ENCODE assay signal across 32 cellular contexts in genomic region chr1:154087574-154087973, GRCh38.
DNase-seq lines count a peak whose midpoint lies in the region; ATAC-seq, FAIRE-seq and TF ChIP-seq lines count a peak whose summit lies in the region.
"Had no signal": no experiment of that assay in that cellular context is flagged by ENCODE, and none has a peak within 500 bp of the region (broad histone marks: within the 10 kb centered on the region; RNA-seq: fewer than 3 reads in every experiment).

No MANE protein-coding gene starts in this region.

- no peaks in the 10 kb centered on the region for H3K9me1 ChIP-seq in K562 (ENCODE audit: control insufficient read depth, insufficient read depth, low read length)

- no peak overlapping the region for H3K9ac ChIP-seq in K562 (ENCODE audit: insufficient read depth in 1 of 2, low read depth in 2 of 2, low read length in 2 of 2)
- H3K9ac ChIP-seq: BLaER1; BLaER1 treated with 17β-estradiol and CSF1 and Interleukin-3, amounts not matched to agents 10 nM and 100 nM had no signal

- in situ Hi-C loops in K562 (cut with MboI), result no loop called here

- BruUV-seq in K562 (replicated peaks; lab: Mats Ljungman, UMichigan), result no TSS peak

- intact Hi-C loops in K562 (cut with micrococcal nuclease), result no loop called here

- no peaks in the 10 kb centered on the region for H3K27me3 ChIP-seq in K562 (ENCODE audit: control insufficient read depth in 2 of 2, insufficient read depth in 2 of 2, low read length in 2 of 2)
- H3K27me3 ChIP-seq: BE2C; BLaER1; BLaER1 treated with 17β-estradiol and CSF1 and Interleukin-3, amounts not matched to agents 10 nM and 100 nM had no signal

- no peak overlapping the region for H3K4me2 ChIP-seq in K562 (ENCODE audit: insufficient read depth, low read length)
- H3K4me2 ChIP-seq: A549; BLaER1; BLaER1 treated with 17β-estradiol and CSF1 and Interleukin-3, amounts not matched to agents 10 nM and 100 nM had no signal

- TF ChIP-seq CTCF in D721Med (IDR thresholded peaks at IDR 0.05; ENCODE audit: insufficient read depth, missing control alignments), result no peak
- no peak for TF ChIP-seq CTCF in HEK293 (tag by site-specific recombination; IDR thresholded peaks at IDR 0.05)
- no peak for TF ChIP-seq CTCF in K562 (IDR thresholded peaks at IDR 0.05 in 2 of 3, conservative IDR thresholded peaks at IDR 0.05 in 1 of 3; ENCODE audit: insufficient read depth in 2 of 3, low read depth in 1 of 3, low read length in 3 of 3)

- no peak for TF ChIP-seq EP300 in K562 (IDR thresholded peaks at IDR 0.05; ENCODE audit: low read length)

- no peak overlapping the region for H3K4me3 ChIP-seq in HEK293 (ENCODE audit: low read depth, low read length)
- H3K4me3 ChIP-seq in K562, result no peak overlapping the region
- H3K4me3 ChIP-seq: A549; BLaER1; BLaER1 treated with 17β-estradiol and CSF1 and Interleukin-3, amounts not matched to agents 10 nM and 100 nM had no signal

- 15% methylated on average over 2 of the region's 2 CpGs for WGBS in K562 (ENCODE audit: insufficient coverage, low coverage, missing lambda C conversion rate)

- H3K9me3 ChIP-seq in HEK293 (ENCODE audit: control insufficient read depth, insufficient read depth, low read depth, low read length), result no peaks in the 10 kb centered on the region
- peaks cover 7% of the 10 kb centered on the region; the same call in 1 of the 2 replicates for H3K9me3 ChIP-seq in K562 (replicated peaks; ENCODE audit: control insufficient read depth, insufficient read depth, low read depth, low read length)
- H3K9me3 ChIP-seq: BE2C had no signal

- POLR2A ChIA-PET in HEK293 (lab: Yijun Ruan, JAX), result no interaction called here
- POLR2A ChIA-PET in K562 (lab: Yijun Ruan, JAX), result no interaction called here

- no peaks in the 10 kb centered on the region for H4K20me1 ChIP-seq in K562 (replicated peaks; ENCODE audit: control insufficient read depth, insufficient read depth, low read length)
- H4K20me1 ChIP-seq: BLaER1; BLaER1 treated with 17β-estradiol and CSF1 and Interleukin-3, amounts not matched to agents 10 nM and 100 nM had no signal

- H3K27ac ChIP-seq in HEK293 (ENCODE audit: extremely low read depth, low read depth, low read length) (no peak overlapping the region), K562 (ENCODE audit: extremely low read depth, low read depth, low read length) (no peak overlapping the region), substantia nigra (ENCODE audit: low read depth, low read length, poor library complexity, severe bottlenecking) (no peak overlapping the region)
- H3K27ac ChIP-seq: 22Rv1; A549; BLaER1; BLaER1 treated with 17β-estradiol and CSF1 and Interleukin-3, amounts not matched to agents 10 nM and 100 nM; C4-2B had no signal

- H3K4me1 ChIP-seq in HEK293 (ENCODE audit: control insufficient read depth, insufficient read depth, low read length), result no peaks in the 10 kb centered on the region
- H3K4me1 ChIP-seq in K562 (replicated peaks in 1 of 2; ENCODE audit: control insufficient read depth in 2 of 2, insufficient read depth in 2 of 2, low read length in 2 of 2), result no peaks in the 10 kb centered on the region
- H3K4me1 ChIP-seq: A549, BE2C, BLaER1, Caco-2 had no signal

- TF ChIP-seq POLR2A in K562 (conservative IDR thresholded peaks at IDR 0.05), result no peak

- no peaks in the 10 kb centered on the region for H3K79me2 ChIP-seq in K562 (ENCODE audit: control insufficient read depth, insufficient read depth, low read length)

- DNase-seq in D721Med (ENCODE audit: insufficient read length, low spot score) (no peak), K562 (ENCODE audit: extremely low read depth in 1 of 4, low spot score in 3 of 4) (no peak), cerebellar cortex (ENCODE audit: low spot score) (no peak), NK-92 (lab: John Stamatoyannopoulos, UW; ENCODE audit: unreplicated experiment) (no peak), substantia nigra (lab: John Stamatoyannopoulos, UW) (no peak)
- DNase-seq: 8988T; ACHN; AML-193; BE2C; C1 segment of cervical spinal cord; Caco-2; Calu3; CD4-positive, alpha-beta memory T cell; CD4-positive, alpha-beta T cell; CD4-positive, CD25-positive, alpha-beta regulatory T cell; CD8-positive, alpha-beta memory T cell; CD8-positive, alpha-beta T cell; COR-L47; DMS 273 treated with DMSO at 0.1 percent for 48 hours; DMS153; DMS53; DMS79; DMS79 treated with DMSO at 0.1 percent for 48 hours; DND-41; EL had no signal

- peak; percentile 55 for FAIRE-seq in D721Med (lab: Jason Lieb, UNC)
- no peak for FAIRE-seq in K562 (lab: Jason Lieb, UNC)
- FAIRE-seq: A204.1, A549 had no signal

- H3K36me3 ChIP-seq in HEK293 (ENCODE audit: control insufficient read depth in 2 of 2, insufficient read depth in 1 of 2, low read length in 2 of 2) (no peaks in the 10 kb centered on the region), K562 (ENCODE audit: control insufficient read depth, insufficient read depth, low read length) (no peaks in the 10 kb centered on the region)
- H3K36me3 ChIP-seq: BE2C; BLaER1; BLaER1 treated with 17β-estradiol and CSF1 and Interleukin-3, amounts not matched to agents 10 nM and 100 nM had no signal

- CTCF ChIA-PET in HEK293 (lab: Yijun Ruan, JAX), result no interaction called here
- CTCF ChIA-PET in K562 (lab: Yijun Ruan, JAX; ENCODE audit: low intra/inter-chr PET ratio), result no interaction called here

- no peak overlapping the region for H2AFZ ChIP-seq in K562 (ENCODE audit: low read depth, low read length)

- TF ChIP-seq RAD21 in K562 (CRISPR knock-in tag; conservative IDR thresholded peaks at IDR 0.05 in 1 of 2, IDR thresholded peaks at IDR 0.05 in 1 of 2), result no peak

- ATAC-seq in K562, result no peak
- ATAC-seq: A549; CD8-positive, alpha-beta T cell had no signal

TF ChIP-seq in HEK293, 187 proteins besides CTCF, POLR2A, EP300 and RAD21:
- TF ChIP-seq ZNF146 (tag by site-specific recombination; IDR thresholded peaks at IDR 0.05) (peak; percentile 84), ZNF148 (tag by site-specific recombination; IDR thresholded peaks at IDR 0.05; ENCODE audit: borderline replicate concordance) (no peak), REPIN1 (tag by site-specific recombination; IDR thresholded peaks at IDR 0.05; ENCODE audit: low read depth) (no peak)

TF ChIP-seq in K562, 482 proteins besides CTCF, POLR2A, EP300 and RAD21:
- no peak for TF ChIP-seq MBD2 (IDR thresholded peaks at IDR 0.05; ENCODE audit: borderline replicate concordance, low read depth)
- no peak for TF ChIP-seq ZNF318 (IDR thresholded peaks at IDR 0.05; ENCODE audit: borderline replicate concordance in 1 of 2, low read depth in 1 of 2)
- TF ChIP-seq MIER1 (IDR thresholded peaks at IDR 0.05; ENCODE audit: low read depth), result no peak
- TF ChIP-seq ZNF146 (CRISPR knock-in tag; IDR thresholded peaks at IDR 0.05; ENCODE audit: unreplicated experiment), result peak; percentile 55
